ENCODE assay signal across 12 cellular contexts in genomic region chr12:113463746-113464743, GRCh38. TPM values are rescaled to one million over a fixed set of nuclear protein-coding genes. Genes with fewer than 3 reads are reported as not detected.
DNase-seq lines count a peak whose midpoint lies in the region; ATAC-seq and TF ChIP-seq lines count a peak whose summit lies in the region.
"Had no signal": no experiment of that assay in that cellular context is flagged by ENCODE, and none has a peak within 500 bp of the region (broad histone marks: within the 10 kb centered on the region; RNA-seq: fewer than 3 reads in every experiment).

No MANE protein-coding gene starts in this region.

- peaks cover 11 to 15% (median 13%) of the 10 kb centered on the region in 3 donors for H3K4me1 Mint-ChIP-seq in IgD-negative memory B cell

- H3K9me3 ChIP-seq in effector memory CD4-positive, alpha-beta T cell (ENCODE audit: control insufficient read depth, low read length), result no peaks in the 10 kb centered on the region
- H3K9me3 ChIP-seq in osteoblast (ENCODE audit: low read depth, low read length), result no peaks in the 10 kb centered on the region
- no peaks in the 10 kb centered on the region for H3K9me3 ChIP-seq in MG63

- H3K27ac Mint-ChIP-seq in IgD-negative memory B cell, result peak overlapping the region in 2 of 3 donors; percentile 44 to 90

- H3K36me3 Mint-ChIP-seq in IgD-negative memory B cell, result peaks cover 2% of the 10 kb centered on the region

- peak; percentile 21 for DNase-seq in EH (ENCODE audit: low read depth)
- no peak for DNase-seq in effector memory CD4-positive, alpha-beta T cell
- peak; percentile 85 for DNase-seq in osteoblast (ENCODE audit: insufficient read length, low spot score, missing footprints)
- no peak for DNase-seq in MG63
- no peak for DNase-seq in amygdala (lab: John Stamatoyannopoulos, UW)
- no peak for DNase-seq in NCI-H2107 (lab: John Stamatoyannopoulos, UW)
- DNase-seq: NCI-H146; SHP77; stimulated activated CD4-positive, alpha-beta T cell treated with anti-CD3 and anti-CD28 coated beads, Interleukin-4, amount 100 ng/mL, for 1 hour had no signal

- peaks cover 0 to 6% (median 0%) of the 10 kb centered on the region in 3 donors for H3K9me3 Mint-ChIP-seq in IgD-negative memory B cell

- no peak overlapping the region for H3K27ac ChIP-seq in effector memory CD4-positive, alpha-beta T cell (ENCODE audit: insufficient read depth, low read length, poor library complexity, severe bottlenecking)
- no peak overlapping the region for H3K27ac ChIP-seq in osteoblast (ENCODE audit: low read depth, low read length)
- H3K27ac ChIP-seq: epithelial cell of prostate had no signal

- peaks cover 33% of the 10 kb centered on the region for H3K4me1 ChIP-seq in effector memory CD4-positive, alpha-beta T cell (ENCODE audit: control insufficient read depth, insufficient read depth, low read length, poor library complexity, severe bottlenecking)
- H3K4me1 ChIP-seq in osteoblast (ENCODE audit: insufficient read depth, low read length), result no peaks in the 10 kb centered on the region

- peaks cover 44% of the 10 kb centered on the region for H3K27me3 Mint-ChIP-seq in IgD-negative memory B cell

- H3K79me2 ChIP-seq in osteoblast (ENCODE audit: insufficient read depth, low read length), result no peaks in the 10 kb centered on the region

- peaks cover 58% of the 10 kb centered on the region for H3K27me3 ChIP-seq in effector memory CD4-positive, alpha-beta T cell (replicated peaks; ENCODE audit: control insufficient read depth, insufficient read depth, low read length, poor library complexity, severe bottlenecking)
- peaks cover 82% of the 10 kb centered on the region for H3K27me3 ChIP-seq in osteoblast (ENCODE audit: insufficient read depth, low read length)
- H3K27me3 ChIP-seq in MG63, result peaks cover 71% of the 10 kb centered on the region

- H4K20me1 ChIP-seq in osteoblast (ENCODE audit: insufficient read depth, low read length), result no peaks in the 10 kb centered on the region

- H3K4me3 ChIP-seq in effector memory CD4-positive, alpha-beta T cell (ENCODE audit: insufficient read depth, low read depth, low read length, poor library complexity, severe bottlenecking), result peak overlapping the region; percentile 45
- H3K4me3 ChIP-seq in osteoblast (ENCODE audit: insufficient read depth, low read length) (no peak overlapping the region), MG63 (no peak overlapping the region)

- H3K36me3 ChIP-seq in effector memory CD4-positive, alpha-beta T cell (ENCODE audit: control insufficient read depth, insufficient read depth, low read length), result no peaks in the 10 kb centered on the region
- H3K36me3 ChIP-seq in osteoblast (ENCODE audit: insufficient read depth, low read length), result no peaks in the 10 kb centered on the region
- H3K36me3 ChIP-seq in MG63, result no peaks in the 10 kb centered on the region

- peak overlapping the region; percentile 27 to 82 (median 68) for H3K4me3 Mint-ChIP-seq in IgD-negative memory B cell

- no peak overlapping the region for H3K4me2 ChIP-seq in osteoblast (ENCODE audit: insufficient read depth, low read length)

- no peak for TF ChIP-seq CTCF in osteoblast (IDR thresholded peaks at IDR 0.05; ENCODE audit: extremely low read depth, low read depth, low read length)

- no peak for ATAC-seq in HG03135 (IDR thresholded peaks at IDR 0.05; ENCODE audit: unreplicated experiment)

- H2AFZ ChIP-seq in osteoblast (ENCODE audit: low read length), result no peak overlapping the region

RNA-seq across cellular contexts. Expression of gene LHX5, which starts 7.6 kb away (rescaled TPM):
- polyA plus RNA-seq in IgD-negative memory B cell, result not detected
- total RNA-seq in osteoblast, result not detected in 2 replicates
- total RNA-seq in MG63 (2014; rRNA removed; shearing (Covaris generic); ENCODE audit: low replicate concordance), result not detected in 2 replicates

RNA-seq across cellular contexts. Expression of gene SDSL, which starts 41.9 kb away (rescaled TPM):
- polyA plus RNA-seq in IgD-negative memory B cell, result 0.43 TPM
- total RNA-seq in osteoblast, result 6.5 TPM in 2 replicates
- total RNA-seq in MG63 (2014; rRNA removed; shearing (Covaris generic); ENCODE audit: low replicate concordance), result 11.0 and 54.2 TPM in 2 replicates

Comparison
In these comparisons a context has a peak if more than half of its experiments do, and no peak if none do; other contexts are left out.
1. DNase-seq: peak in EH (single experiment) and osteoblast (single experiment); none in effector memory CD4-positive, alpha-beta T cell (0 of 3), MG63 (single experiment), amygdala (0 of 56) and NCI-H2107 (single experiment).